9 cellular contexts compared by ENCODE assay signal in genomic region chr12:53502331-53502730, GRCh38. TPM values are rescaled to one million over a fixed set of nuclear protein-coding genes. Genes with fewer than 3 reads are reported as not detected.
DNase-seq lines count a peak whose midpoint lies in the region; ATAC-seq and TF ChIP-seq lines count a peak whose summit lies in the region.
"Had no signal": no experiment of that assay in that cellular context is flagged by ENCODE, and none has a peak within 500 bp of the region (broad histone marks: within the 10 kb centered on the region; RNA-seq: fewer than 3 reads in every experiment).

No MANE protein-coding gene starts in this region.

- peaks cover 7 to 8% of the 10 kb centered on the region in 2 donors for H3K4me1 ChIP-seq in breast epithelium
- H3K4me1 ChIP-seq in naive thymus-derived CD4-positive, alpha-beta T cell (ENCODE audit: control insufficient read depth in 2 of 2, insufficient read depth in 2 of 2, low read length in 2 of 2) = peaks cover 24 to 27% of the 10 kb centered on the region in 2 donors

- no peaks in the 10 kb centered on the region for H3K9me3 ChIP-seq in KOPT-K1 (ENCODE audit: insufficient read depth, low read length, poor library complexity, severe bottlenecking)
- no peaks in the 10 kb centered on the region for H3K9me3 ChIP-seq in breast epithelium
- no peaks in the 10 kb centered on the region for H3K9me3 ChIP-seq in naive thymus-derived CD4-positive, alpha-beta T cell (ENCODE audit: control insufficient read depth in 2 of 3, low read length in 3 of 3)

- H3K4me1 Mint-ChIP-seq in naive thymus-derived CD4-positive, alpha-beta T cell = peaks cover 15 to 43% (median 36%) of the 10 kb centered on the region in 7 donors

- intact Hi-C loops in breast epithelium (cut with DNase I; ENCODE audit: low total_unique reads) = no loop called here
- intact Hi-C loops in naive thymus-derived CD4-positive, alpha-beta T cell (cut with micrococcal nuclease) = loop anchor here (5.0 to 10.0 kb wide), 2 partner anchors 280 to 448 kb away; partner anchors contain the start of gene TNS2 (in 1 of the 2)

- no peak for DNase-seq in AG09309 (ENCODE audit: low read depth)
- DNase-seq in breast epithelium (ENCODE audit: low spot score in 2 of 2) = no peak
- DNase-seq in naive thymus-derived CD4-positive, alpha-beta T cell = no peak
- DNase-seq in DMS79 (lab: John Stamatoyannopoulos, UW) = no peak
- DNase-seq in HEK293T (ENCODE audit: extremely low spot score) = no peak
- no peak for DNase-seq in NCI-H524 treated with DMSO at 0.1 percent for 48 hours (lab: John Stamatoyannopoulos, UW)

- H3K36me3 Mint-ChIP-seq in naive thymus-derived CD4-positive, alpha-beta T cell = peaks cover 0 to 14% (median 0%) of the 10 kb centered on the region in 5 donors

- H3K27ac ChIP-seq in KOPT-K1 (ENCODE audit: low read depth, low read length, poor library complexity, severe bottlenecking) = peak overlapping the region; percentile 92
- H3K27ac ChIP-seq in breast epithelium = peak overlapping the region; percentile 99 to 100
- H3K27ac ChIP-seq in naive thymus-derived CD4-positive, alpha-beta T cell (ENCODE audit: low read depth, low read length) = peak overlapping the region; percentile 98

- no peaks in the 10 kb centered on the region for H3K27me3 ChIP-seq in breast epithelium
- H3K27me3 ChIP-seq in naive thymus-derived CD4-positive, alpha-beta T cell (ENCODE audit: control insufficient read depth in 2 of 2, insufficient read depth in 2 of 2, low read length in 2 of 2) = no peaks in the 10 kb centered on the region

- peak overlapping the region; percentile 87 to 100 (median 97) for H3K27ac Mint-ChIP-seq in naive thymus-derived CD4-positive, alpha-beta T cell

- H3K36me3 ChIP-seq in KOPT-K1 (ENCODE audit: insufficient read depth, low read length) (peaks cover 38% of the 10 kb centered on the region), breast epithelium (no peaks in the 10 kb centered on the region)
- H3K36me3 ChIP-seq in naive thymus-derived CD4-positive, alpha-beta T cell (ENCODE audit: control insufficient read depth in 2 of 3, insufficient read depth in 3 of 3, low read length in 3 of 3) = peaks cover 0 to 40% (median 0%) of the 10 kb centered on the region in 3 experiments

- H3K4me3 ChIP-seq in AG09309 (ENCODE audit: control insufficient read depth, low read depth, low read length) (peak overlapping the region; percentile 64), breast epithelium (peak overlapping the region in 2 of 3 donors; percentile 63 to 70)
- H3K4me3 ChIP-seq in naive thymus-derived CD4-positive, alpha-beta T cell (ENCODE audit: low read length) = no peak overlapping the region

- H3K27me3 Mint-ChIP-seq in naive thymus-derived CD4-positive, alpha-beta T cell = no peaks in the 10 kb centered on the region

- TF ChIP-seq CTCF in AG09309 (IDR thresholded peaks at IDR 0.05; ENCODE audit: control insufficient read depth, insufficient read depth, low read depth, low read length, missing control alignments) = no peak
- TF ChIP-seq CTCF in breast epithelium (IDR thresholded peaks at IDR 0.05) = no peak

- TF ChIP-seq POLR2A in breast epithelium (IDR thresholded peaks at IDR 0.05) = no peak

- CTCF ChIA-PET in naive thymus-derived CD4-positive, alpha-beta T cell (lab: Charles Lee) = interaction anchor here (1.1 kb wide), 1 partner anchor 53 kb away, joined by 4 read pairs; no protein-coding TSS in a partner anchor
- CTCF ChIA-PET in HEK293T (lab: Yijun Ruan, JAX) = interaction anchor here (0.6 kb wide), 1 partner anchor 44 kb away, joined by 4 read pairs; no protein-coding TSS in a partner anchor

- peaks cover 0 to 1% (median 0%) of the 10 kb centered on the region in 11 donors for H3K9me3 Mint-ChIP-seq in naive thymus-derived CD4-positive, alpha-beta T cell

- peak overlapping the region in 7 of 10 donors; percentile 43 to 96 (median 89) for H3K4me3 Mint-ChIP-seq in naive thymus-derived CD4-positive, alpha-beta T cell

- POLR2A ChIA-PET in naive thymus-derived CD4-positive, alpha-beta T cell (lab: Charles Lee) = interaction anchor here (0.8 to 5.9 kb wide), 6 partner anchors 11 to 181 kb away, joined by 3 to 47 read pairs (median 18); partner anchors contain the start of genes AAAS and SP1
- POLR2A ChIA-PET in HEK293T (lab: Yijun Ruan, JAX) = interaction anchor here (1.9 to 5.8 kb wide), 4 partner anchors 11 to 180 kb away, joined by 10 to 81 read pairs (median 19); partner anchors contain the start of gene AAAS

- no peak for ATAC-seq in naive thymus-derived CD4-positive, alpha-beta T cell
- no peak for ATAC-seq in GM21515 (IDR thresholded peaks at IDR 0.05; ENCODE audit: unreplicated experiment)

TF ChIP-seq in HEK293T, 16 proteins besides CTCF, POLR2A, EP300 and RAD21:
- no peak for TF ChIP-seq SP1 (IDR thresholded peaks at IDR 0.05)
- TF ChIP-seq CTBP1 (IDR thresholded peaks at IDR 0.05; ENCODE audit: borderline replicate concordance) = no peak
- no peak for TF ChIP-seq PKNOX1 (IDR thresholded peaks at IDR 0.05)
- no peak for TF ChIP-seq LEF1 (IDR thresholded peaks at IDR 0.05; ENCODE audit: borderline replicate concordance)
- TF ChIP-seq BHLHE40 (IDR thresholded peaks at IDR 0.05; ENCODE audit: borderline replicate concordance) = no peak
- no peak for TF ChIP-seq FOXK2 (IDR thresholded peaks at IDR 0.05)
- no peak for TF ChIP-seq NFRKB (IDR thresholded peaks at IDR 0.05)
- TF ChIP-seq ARNT (IDR thresholded peaks at IDR 0.05) = no peak
- no peak for TF ChIP-seq ZNF384 (IDR thresholded peaks at IDR 0.05)
- TF ChIP-seq TARDBP (IDR thresholded peaks at IDR 0.05) = no peak

RNA-seq across cellular contexts. Expression of gene TARBP2, which starts 1.2 kb away (rescaled TPM):
- 10 to 100 TPM; 24.8 to 45.1 (median 37.0) TPM for total RNA-seq in breast epithelium
- total RNA-seq in naive thymus-derived CD4-positive, alpha-beta T cell = 10 to 100 TPM; 25.1 to 45.2 (median 40.7) TPM
- 10 to 100 TPM; 30.9 to 34.2 TPM for polyA plus RNA-seq in naive thymus-derived CD4-positive, alpha-beta T cell

RNA-seq across cellular contexts. Expression of gene MAP3K12, which starts 3.1 kb away (rescaled TPM):
- total RNA-seq in breast epithelium = 10 to 100 TPM; 16.4 to 28.8 (median 24.6) TPM
- total RNA-seq in naive thymus-derived CD4-positive, alpha-beta T cell = 10 to 100 TPM; 21.8 to 29.7 (median 23.0) TPM
- polyA plus RNA-seq in naive thymus-derived CD4-positive, alpha-beta T cell = 1 to 10 TPM; 4.9 to 6.6 TPM

RNA-seq across cellular contexts. Expression of gene NPFF, which starts 5.0 kb away (rescaled TPM):
- under 1 TPM in 1 of 3 donors, not detected in 2; 0.98 TPM for total RNA-seq in breast epithelium
- total RNA-seq in naive thymus-derived CD4-positive, alpha-beta T cell = not detected
- polyA plus RNA-seq in naive thymus-derived CD4-positive, alpha-beta T cell = not detected
- total RNA-seq: LHCN-M2 had no signal

RNA-seq across cellular contexts. Expression of gene PCBP2, which starts 50.4 kb away (rescaled TPM):
- total RNA-seq in breast epithelium = 100 to 1,000 TPM; 512 to 722 (median 529) TPM
- total RNA-seq in naive thymus-derived CD4-positive, alpha-beta T cell = 1,000 to 10,000 TPM in 2 of 5 experiments, 100 to 1,000 TPM in 3; 737 to 1,110 (median 928) TPM
- polyA plus RNA-seq in naive thymus-derived CD4-positive, alpha-beta T cell = 100 to 1,000 TPM; 148 to 158 TPM
